16 cellular contexts compared by ENCODE assay signal in genomic region chr16:21194771-21195301, GRCh38. TPM values are rescaled to one million over a fixed set of nuclear protein-coding genes. Genes with fewer than 3 reads are reported as not detected.
A peak's percentile ranks its signal among the peaks of the same experiment; 100 is the strongest.
DNase-seq lines count a peak whose midpoint lies in the region; ATAC-seq and TF ChIP-seq lines count a peak whose summit lies in the region.
"Had no signal": no experiment of that assay in that cellular context is flagged by ENCODE, and none has a peak within 500 bp of the region (broad histone marks: within the 10 kb centered on the region; RNA-seq: fewer than 3 reads in every experiment).

No MANE protein-coding gene starts in this region.

- H3K27me3 ChIP-seq in osteoblast (ENCODE audit: insufficient read depth, low read length): peaks cover 43% of the 10 kb centered on the region
- H3K27me3 ChIP-seq in transverse colon: no peaks in the 10 kb centered on the region

- H3K27ac ChIP-seq in osteoblast (ENCODE audit: low read depth, low read length): no peak overlapping the region
- H3K27ac ChIP-seq in transverse colon: no peak overlapping the region
- H3K27ac ChIP-seq: thoracic aorta had no signal

- no peak for TF ChIP-seq EP300 in transverse colon (IDR thresholded peaks at IDR 0.05; ENCODE audit: low read depth)

- in situ Hi-C loops in transverse colon (cut with MboI; ENCODE audit: low pct_ligation_motif_present in 1 of 4, low pct_unique_long_range_greater_than_20kb in 1 of 4, low sequenced_read_pairs in 3 of 4): loop anchor here in 2 of 4 donors (25.0 kb wide), 2 partner anchors 92 to 1117 kb away; partner anchors contain the start of gene CRYM (in 1 of the 2)

- H3K4me3 ChIP-seq in choroid plexus epithelial cell (ENCODE audit: low read depth, low read length) (no peak overlapping the region), osteoblast (ENCODE audit: insufficient read depth, low read length) (no peak overlapping the region), transverse colon (no peak overlapping the region)
- H3K4me3 ChIP-seq: thoracic aorta had no signal

- TF ChIP-seq CTCF in choroid plexus epithelial cell (conservative IDR thresholded peaks at IDR 0.05; ENCODE audit: low read depth, low read length): no peak
- no peak for TF ChIP-seq CTCF in osteoblast (IDR thresholded peaks at IDR 0.05; ENCODE audit: extremely low read depth, low read depth, low read length)
- TF ChIP-seq CTCF in transverse colon (IDR thresholded peaks at IDR 0.05): no peak

- peaks cover 11% of the 10 kb centered on the region for H3K4me1 ChIP-seq in osteoblast (ENCODE audit: insufficient read depth, low read length)
- H3K4me1 ChIP-seq in transverse colon: peaks cover 0 to 9% (median 3%) of the 10 kb centered on the region in 4 donors
- H3K4me1 ChIP-seq: Caco-2 had no signal

- no peak for TF ChIP-seq POLR2A in transverse colon (IDR thresholded peaks at IDR 0.05)

- 45 to 49% methylated on average over 2 to 6 of the region's 6 CpGs for WGBS in transverse colon (ENCODE audit: low coverage in 1 of 2), 2 donors

- H3K9me3 ChIP-seq in osteoblast (ENCODE audit: low read depth, low read length) (no peaks in the 10 kb centered on the region), transverse colon (no peaks in the 10 kb centered on the region)
- H3K9me3 ChIP-seq: Caco-2, SK-N-SH had no signal

- no peaks in the 10 kb centered on the region for H3K79me2 ChIP-seq in osteoblast (ENCODE audit: insufficient read depth, low read length)

- intact Hi-C loops in transverse colon (cut with DNase I; ENCODE audit: low total_unique reads): loop anchor here (5.0 to 10.0 kb wide), 2 partner anchors 367 to 1500 kb away; no protein-coding TSS in a partner anchor

- no peak overlapping the region for H2AFZ ChIP-seq in osteoblast (ENCODE audit: low read length)

- H4K20me1 ChIP-seq in osteoblast (ENCODE audit: insufficient read depth, low read length): no peaks in the 10 kb centered on the region

- H3K36me3 ChIP-seq in osteoblast (ENCODE audit: insufficient read depth, low read length): no peaks in the 10 kb centered on the region
- H3K36me3 ChIP-seq in transverse colon: no peaks in the 10 kb centered on the region
- H3K36me3 ChIP-seq: thoracic aorta had no signal

- peak; percentile 57 for ATAC-seq in GM21619 (IDR thresholded peaks at IDR 0.05; ENCODE audit: unreplicated experiment)
- ATAC-seq: left ventricle myocardium superior had no signal

- DNase-seq in ELR (ENCODE audit: low read depth) (peak; percentile 4), choroid plexus epithelial cell (ENCODE audit: low read depth) (peak; percentile 10), osteoblast (ENCODE audit: insufficient read length, low spot score, missing footprints) (peak; percentile 71), transverse colon (no peak), NCI-H345 (lab: John Stamatoyannopoulos, UW) (no peak)
- DNase-seq in stimulated activated CD4-positive, alpha-beta T cell treated with anti-CD3 and anti-CD28 coated beads, Interleukin-2, amount 100 ng/mL, for 24 hours: no peak
- DNase-seq: Caco-2, GOT3, Kasumi-1, left ventricle myocardium superior, NCI-H2029 treated with DMSO at 0.1 percent for 48 hours, SK-N-SH, small intestine had no signal

- H3K4me2 ChIP-seq in osteoblast (ENCODE audit: insufficient read depth, low read length): peak overlapping the region; percentile 23
- H3K4me2 ChIP-seq: SK-N-SH had no signal

RNA-seq across cellular contexts. Expression of gene ZP2, which starts 16.5 kb away (rescaled TPM):
- total RNA-seq in osteoblast (not detected in 2 replicates), transverse colon (under 1 TPM in 1 of 4 donors, not detected in 3; 0.27 TPM)
- total RNA-seq: Caco-2, left ventricle myocardium superior, neural crest cell, thoracic aorta had no signal

RNA-seq across cellular contexts. Expression of gene LDAF1, which starts 36.4 kb away (rescaled TPM):
- total RNA-seq in osteoblast: 65.5 and 92.5 TPM in 2 replicates
- total RNA-seq in transverse colon: 10 to 100 TPM; 23.6 to 71.0 (median 59.3) TPM

RNA-seq across cellular contexts. Expression of gene ANKS4B, which starts 38.7 kb away (rescaled TPM):
- not detected in 2 replicates for total RNA-seq in osteoblast
- 10 to 100 TPM; 27.7 to 70.2 (median 41.4) TPM for total RNA-seq in transverse colon
- total RNA-seq: left ventricle myocardium superior, neural crest cell, thoracic aorta had no signal

RNA-seq across cellular contexts. Expression of gene DNAH3, which starts 44.2 kb away (rescaled TPM):
- total RNA-seq in osteoblast (not detected in 2 replicates), transverse colon (10 to 100 TPM in 1 of 4 donors, 1 to 10 TPM in 3; 1.1 to 28.7 (median 5.5) TPM)
- total RNA-seq: thoracic aorta had no signal

Comparison
In these comparisons a context has a peak if more than half of its experiments do, and no peak if none do; other contexts are left out.
1. DNase-seq: peak in ELR (single experiment), choroid plexus epithelial cell (single experiment) and osteoblast (single experiment); none in transverse colon (single experiment), stimulated activated CD4-positive, alpha-beta T cell treated with anti-CD3 and anti-CD28 coated beads, Interleukin-2, amount 100 ng/mL, for 24 hours (0 of 2) and NCI-H345 (single experiment).
2. RNA of gene ANKS4B, which starts 38.7 kb away (total RNA-seq): 27.7 to 70.2 TPM in transverse colon; not detected in osteoblast; every median in the first group is over 10 times any median in the second.